17 cellular contexts compared by ENCODE assay signal in genomic region chr6:38095054-38095453, GRCh38.
DNase-seq lines count a peak whose midpoint lies in the region; ATAC-seq and TF ChIP-seq lines count a peak whose summit lies in the region.
"Had no signal": no experiment of that assay in that cellular context is flagged by ENCODE, and none has a peak within 500 bp of the region (broad histone marks: within the 10 kb centered on the region; RNA-seq: fewer than 3 reads in every experiment).

No MANE protein-coding gene starts in this region.

- no peaks in the 10 kb centered on the region for H4K20me1 ChIP-seq in HCT116 (ENCODE audit: insufficient read depth)

- TF ChIP-seq CTCF in HCT116 (IDR thresholded peaks at IDR 0.05 in 2 of 3, conservative IDR thresholded peaks at IDR 0.05 in 1 of 3; ENCODE audit: borderline replicate concordance in 1 of 3, insufficient read depth in 1 of 3, low read depth in 2 of 3, low read length in 2 of 3) = no peak
- TF ChIP-seq CTCF in foreskin keratinocyte (conservative IDR thresholded peaks at IDR 0.05) = no peak

- H2AFZ ChIP-seq in HCT116 (ENCODE audit: low read depth, low read length, poor library complexity, severe bottlenecking) = no peak overlapping the region

- POLR2A ChIA-PET in HCT116 (lab: Charles Lee) = interaction anchor here (0.8 kb wide), 1 partner anchor 15 kb away, joined by 3 read pairs; no protein-coding TSS in a partner anchor

- no peak overlapping the region for H3K4me2 ChIP-seq in HCT116 (ENCODE audit: low read length)

- BruUV-seq in HCT116 (replicated peaks; lab: Mats Ljungman, UMichigan) = no TSS peak

- no peaks in the 10 kb centered on the region for H3K79me2 ChIP-seq in HCT116 (ENCODE audit: insufficient read depth, low read length)

- H3K9me2 ChIP-seq in HCT116 (ENCODE audit: insufficient read depth) = no peaks in the 10 kb centered on the region

- ATAC-seq in HCT116 (no peak), foreskin keratinocyte (peak; percentile 26), GM19035 (IDR thresholded peaks at IDR 0.05; ENCODE audit: unreplicated experiment) (no peak)
- ATAC-seq: activated T-cell treated with anti-CD3 and anti-CD28 coated beads, Interleukin-2, amount 50 U/mL, for 72 hours had no signal

- H3K4me3 ChIP-seq in HCT116 (replicated peaks in 1 of 2; ENCODE audit: low read depth in 1 of 2, low read length in 2 of 2) = no peak overlapping the region
- H3K4me3 ChIP-seq: adrenal gland, esophagus squamous epithelium, pancreas had no signal

- TF ChIP-seq POLR2A in HCT116 (IDR thresholded peaks at IDR 0.05; ENCODE audit: borderline replicate concordance, extremely low read depth, insufficient read depth, insufficient read length) = no peak

- H3K27ac ChIP-seq in HCT116 (ENCODE audit: low read depth, low read length) = no peak overlapping the region
- H3K27ac ChIP-seq in foreskin keratinocyte = no peak overlapping the region
- H3K27ac ChIP-seq: adrenal gland, esophagus squamous epithelium, pancreas had no signal

- RAD21 ChIA-PET in HCT116 (lab: Charles Lee; ENCODE audit: low non-redundant PET in 1 of 2, low total read pairs in 2 of 2, uncharacterized antibody in 2 of 2, unreplicated experiment in 2 of 2) = no interaction called here

- H3K4me1 ChIP-seq in HCT116 (ENCODE audit: control insufficient read depth in 1 of 2, insufficient read depth in 2 of 2, low read length in 2 of 2) = peaks cover 0 to 10% of the 10 kb centered on the region in 2 experiments; a peak in 1 of 4 replicates
- H3K4me1 ChIP-seq in foreskin keratinocyte = peaks cover 13% of the 10 kb centered on the region
- H3K4me1 ChIP-seq: pancreas had no signal

- TF ChIP-seq RAD21 in HCT116 (IDR thresholded peaks at IDR 0.05; ENCODE audit: low read depth) = no peak

- no peaks in the 10 kb centered on the region for H3K9me3 ChIP-seq in HCT116 (ENCODE audit: control insufficient read depth in 1 of 2, insufficient read depth in 1 of 2, low read depth in 1 of 2, low read length in 2 of 2)
- H3K9me3 ChIP-seq: adrenal gland, esophagus squamous epithelium, pancreas had no signal

- intact Hi-C loops in HCT116 (cut with micrococcal nuclease) = no loop called here

- CTCF ChIA-PET in HCT116 (lab: Charles Lee) = no interaction called here

- no peak overlapping the region for H3K9ac ChIP-seq in HCT116 (ENCODE audit: low read length)

- DNase-seq in 8988T (peak; percentile 15), HCT116 (ENCODE audit: low read depth, low spot score) (no peak), amniotic epithelial cell (ENCODE audit: low read depth) (peak; percentile 36), foreskin keratinocyte (peak in 1 of 2 donors; percentile 42), T-helper 1 cell (no peak), UCSD-AML1 (lab: John Stamatoyannopoulos, UW; ENCODE audit: unreplicated experiment) (no peak), KBM-7 (no peak)
- DNase-seq: activated CD4-positive, alpha-beta T cell treated with anti-CD3 and anti-CD28 coated beads for 48 hours; activated T-cell treated with anti-CD3 and anti-CD28 coated beads, Interleukin-2, amount 50 U/mL, for 72 hours; adrenal gland; DMS153; esophagus squamous epithelium; NCI-H1930; pancreas; RPMI8226; stimulated activated CD4-positive, alpha-beta T cell treated with anti-CD3 and anti-CD28 coated beads, Interleukin-12 subunit alpha, Interleukin-12 subunit beta, amount 100 ng/mL, for 4 hours had no signal

- no peaks in the 10 kb centered on the region for H3K36me3 ChIP-seq in HCT116 (ENCODE audit: control insufficient read depth in 1 of 2, insufficient read depth in 2 of 2, low read length in 2 of 2)
- H3K36me3 ChIP-seq: adrenal gland, esophagus squamous epithelium, pancreas had no signal

- H3K27me3 ChIP-seq in HCT116 (ENCODE audit: insufficient read depth, low read length) (no peaks in the 10 kb centered on the region), foreskin keratinocyte (no peaks in the 10 kb centered on the region)
- H3K27me3 ChIP-seq: adrenal gland, esophagus squamous epithelium, pancreas had no signal

- in situ Hi-C loops in KBM-7 (cut with MboI; ENCODE audit: low pct_unique_long_range_greater_than_20kb, low sequenced_read_pairs) = no loop called here

TF ChIP-seq in HCT116, 20 proteins besides CTCF, POLR2A, EP300 and RAD21:
- TF ChIP-seq EZH2phosphoT487 (IDR thresholded peaks at IDR 0.05; ENCODE audit: borderline replicate concordance) (no peak), POLR2AphosphoS5 (IDR thresholded peaks at IDR 0.05; ENCODE audit: low read depth, low read length) (no peak), FOSL1 (IDR thresholded peaks at IDR 0.05; ENCODE audit: low read depth) (no peak), CEBPB (IDR thresholded peaks at IDR 0.05; ENCODE audit: low read depth) (0 out of 2 replicates have a peak, but pooled peaks have one; percentile 17), ZBTB33 (IDR thresholded peaks at IDR 0.05; ENCODE audit: extremely low read depth, insufficient replicate concordance, low read length) (no peak), SIN3A (IDR thresholded peaks at IDR 0.05; ENCODE audit: low read depth) (no peak)

Comparison
In these comparisons a context has a peak if more than half of its experiments do, and no peak if none do; other contexts are left out.
1. DNase-seq: peak in 8988T (single experiment) and amniotic epithelial cell (single experiment); none in HCT116 (single experiment), T-helper 1 cell (0 of 5), UCSD-AML1 (single experiment) and KBM-7 (single experiment).